ENCODE assay signal across 15 cellular contexts in the genomic region with DNA sequence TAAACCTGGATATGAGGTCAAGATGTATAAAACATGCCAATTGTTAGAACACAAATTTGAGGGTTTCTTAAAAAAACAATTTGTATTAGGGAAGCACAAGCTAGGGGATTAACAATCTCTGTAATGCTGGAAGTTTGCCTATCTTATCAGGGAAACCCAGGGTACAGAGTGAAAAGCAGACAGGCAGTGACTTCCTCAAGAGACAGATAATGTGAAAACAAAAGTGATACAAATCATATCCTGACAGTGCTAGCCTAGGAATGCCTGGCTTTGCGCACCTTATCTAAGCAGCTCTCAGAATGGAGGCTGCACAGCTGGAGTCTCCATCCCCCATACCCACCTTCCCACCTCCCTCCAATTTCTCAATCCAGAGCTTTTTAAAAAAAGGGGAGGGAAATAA.
"Had no signal": no experiment of that assay in that cellular context is flagged by ENCODE, and none has a peak within 500 bp of the region (broad histone marks: within the 10 kb centered on the region; RNA-seq: fewer than 3 reads in every experiment).

No MANE protein-coding gene starts in this region.

- H3K4me3 Mint-ChIP-seq: activated CD4-positive, alpha-beta memory T cell treated with anti-CD3 and anti-CD28 coated beads for 36 hours; activated CD4-positive, alpha-beta T cell treated with anti-CD3 and anti-CD28 coated beads for 36 hours; activated CD8-positive, alpha-beta memory T cell treated with anti-CD3 and anti-CD28 coated beads, Interleukin-2, amount 10 ng/mL, durations not matched to agents 7 days and 5 days; immature natural killer cell; naive thymus-derived CD8-positive, alpha-beta T cell had no signal

- ATAC-seq: activated CD4-positive, alpha-beta T cell treated with anti-CD3 and anti-CD28 coated beads for 36 hours; activated CD8-positive, alpha-beta memory T cell treated with anti-CD3 and anti-CD28 coated beads, Interleukin-2, amount 10 ng/mL, durations not matched to agents 7 days and 5 days; naive thymus-derived CD8-positive, alpha-beta T cell had no signal

- DNase-seq: activated CD4-positive, alpha-beta memory T cell treated with anti-CD3 and anti-CD28 coated beads for 36 hours; activated CD4-positive, alpha-beta T cell treated with anti-CD3 and anti-CD28 coated beads for 36 hours; activated CD8-positive, alpha-beta memory T cell treated with anti-CD3 and anti-CD28 coated beads, Interleukin-2, amount 10 ng/mL, durations not matched to agents 7 days and 5 days; activated naive CD4-positive, alpha-beta T cell treated with anti-CD3 and anti-CD28 coated beads, Interleukin-2, amount 50 U/mL, for 16 hours; activated T-cell treated with anti-CD3 and anti-CD28 coated beads, Interleukin-2, amount 50 U/mL, for 1 hour; colonic mucosa; head of caudate nucleus; immature natural killer cell; naive thymus-derived CD8-positive, alpha-beta T cell; stimulated activated CD4-positive, alpha-beta T cell treated with anti-CD3 and anti-CD28 coated beads, Interleukin-12 subunit alpha, Interleukin-12 subunit beta, amount 100 ng/mL, for 4 hours; stimulated activated CD4-positive, alpha-beta T cell treated with anti-CD3 and anti-CD28 coated beads, Interleukin-2, amount 100 ng/mL, for 24 hours; SW 1271; thyroid gland; WERI-Rb-1 had no signal

- H3K4me3 ChIP-seq: colonic mucosa, lung, thyroid gland had no signal

- H3K27ac Mint-ChIP-seq: activated CD4-positive, alpha-beta memory T cell treated with anti-CD3 and anti-CD28 coated beads for 36 hours; activated CD4-positive, alpha-beta T cell treated with anti-CD3 and anti-CD28 coated beads for 36 hours; activated CD8-positive, alpha-beta memory T cell treated with anti-CD3 and anti-CD28 coated beads, Interleukin-2, amount 10 ng/mL, durations not matched to agents 7 days and 5 days; immature natural killer cell; naive thymus-derived CD8-positive, alpha-beta T cell had no signal

- H3K4me1 Mint-ChIP-seq: activated CD4-positive, alpha-beta T cell treated with anti-CD3 and anti-CD28 coated beads for 36 hours; activated CD8-positive, alpha-beta memory T cell treated with anti-CD3 and anti-CD28 coated beads, Interleukin-2, amount 10 ng/mL, durations not matched to agents 7 days and 5 days; immature natural killer cell; naive thymus-derived CD8-positive, alpha-beta T cell had no signal

- H3K9me3 Mint-ChIP-seq: activated CD4-positive, alpha-beta memory T cell treated with anti-CD3 and anti-CD28 coated beads for 36 hours; immature natural killer cell; naive thymus-derived CD8-positive, alpha-beta T cell had no signal
